Comparison of ENCODE assay signal across 8 cellular contexts in the genomic region with DNA sequence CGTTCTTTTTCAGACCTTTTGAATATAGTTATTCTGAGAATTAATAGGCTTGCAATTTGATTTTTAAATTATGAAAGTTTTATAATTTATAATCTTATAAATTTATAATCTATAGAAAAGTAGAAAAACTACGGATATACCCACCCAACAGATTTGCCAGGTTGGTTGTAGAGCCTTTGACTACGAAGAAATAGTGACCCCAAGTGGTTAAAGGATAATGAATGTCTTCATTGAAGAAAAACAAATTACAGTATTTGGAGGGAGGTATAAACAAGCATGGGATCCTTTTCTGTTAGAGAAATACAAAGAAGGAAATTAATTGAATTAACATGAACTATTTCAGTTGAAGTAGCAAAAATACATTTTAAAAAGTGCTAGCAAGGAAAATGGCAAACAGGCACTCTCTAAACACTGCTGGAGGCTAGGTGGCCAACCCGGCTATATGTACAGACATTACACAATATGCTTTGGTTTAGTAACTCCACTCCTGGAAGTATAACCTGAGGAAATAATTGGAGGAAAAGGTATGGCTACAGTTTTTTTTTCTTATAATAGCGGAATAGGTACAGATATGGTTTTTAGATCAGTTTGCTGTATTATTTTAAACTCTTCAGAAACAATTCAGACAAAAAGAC.
A peak's percentile ranks its signal among the peaks of the same experiment; 100 is the strongest.
DNase-seq lines count a peak whose midpoint lies in the region; ATAC-seq and TF ChIP-seq lines count a peak whose summit lies in the region.

No MANE protein-coding gene starts in this region.

- H3K9me3 ChIP-seq in osteoblast (ENCODE audit: low read depth, low read length), result no peaks in the 10 kb centered on the region

- H3K4me2 ChIP-seq in osteoblast (ENCODE audit: insufficient read depth, low read length), result no peak overlapping the region

- peaks cover 12% of the 10 kb centered on the region for H3K36me3 ChIP-seq in osteoblast (ENCODE audit: insufficient read depth, low read length)

- no peak overlapping the region for H3K27ac ChIP-seq in osteoblast (ENCODE audit: low read depth, low read length)

- TF ChIP-seq CTCF in osteoblast (IDR thresholded peaks at IDR 0.05; ENCODE audit: extremely low read depth, low read depth, low read length), result peak; percentile 38

- H2AFZ ChIP-seq in osteoblast (ENCODE audit: low read length), result no peak overlapping the region

- peaks cover 4% of the 10 kb centered on the region for H3K79me2 ChIP-seq in osteoblast (ENCODE audit: insufficient read depth, low read length)

- H3K27me3 ChIP-seq in osteoblast (ENCODE audit: insufficient read depth, low read length), result no peaks in the 10 kb centered on the region

- peaks cover 3% of the 10 kb centered on the region for H3K4me1 ChIP-seq in osteoblast (ENCODE audit: insufficient read depth, low read length)

- H3K4me3 ChIP-seq in osteoblast (ENCODE audit: insufficient read depth, low read length), result no peak overlapping the region

- DNase-seq in GM03348 (ENCODE audit: low spot score) (peak; percentile 6), LHCN-M2 (ENCODE audit: low read depth) (peak; percentile 17), dermis microvascular lymphatic vessel endothelial cell (ENCODE audit: low read depth in 2 of 2) (peak; percentile 9 to 32), osteoblast (ENCODE audit: insufficient read length, low spot score, missing footprints) (no peak), NCI-H345 (lab: John Stamatoyannopoulos, UW) (no peak)
- no peak for DNase-seq in stimulated activated CD4-positive, alpha-beta T cell treated with anti-CD3 and anti-CD28 coated beads, Interleukin-2, amount 100 ng/mL, for 48 hours

- ATAC-seq in GM18868 (IDR thresholded peaks at IDR 0.05; ENCODE audit: unreplicated experiment), result no peak
- no peak for ATAC-seq in GM21723 (IDR thresholded peaks at IDR 0.05; ENCODE audit: unreplicated experiment)

- H4K20me1 ChIP-seq in osteoblast (ENCODE audit: insufficient read depth, low read length), result no peaks in the 10 kb centered on the region

Comparison
In these comparisons a context has a peak if more than half of its experiments do, and no peak if none do; other contexts are left out.
1. DNase-seq: peak in GM03348 (single experiment), LHCN-M2 (single experiment) and dermis microvascular lymphatic vessel endothelial cell (2 of 2); none in osteoblast (single experiment), stimulated activated CD4-positive, alpha-beta T cell treated with anti-CD3 and anti-CD28 coated beads, Interleukin-2, amount 100 ng/mL, for 48 hours (0 of 2) and NCI-H345 (single experiment).